In genomic region chr2:178072383-178073301, GRCh38 we compare ENCODE assay signal across 8 cellular contexts. TPM values are rescaled to one million over a fixed set of nuclear protein-coding genes. Genes with fewer than 3 reads are reported as not detected.
DNase-seq lines count a peak whose midpoint lies in the region; ATAC-seq and TF ChIP-seq lines count a peak whose summit lies in the region.

PDE11A (minus strand) TSS chr2:178072777; CDS start chr2:178072437, 340 bp downstream.

- intact Hi-C loops in CD14-positive monocyte (cut with micrococcal nuclease) = no loop called here
- intact Hi-C loops in dendritic cell treated with granulocyte-macrophage colony-stimulating factor and Interleukin-4, amounts not matched to agents 40 ng/mL and 50 ng/mL, for 4 days (cut with micrococcal nuclease) = no loop called here

- DNase-seq in CD14-positive monocyte (ENCODE audit: low spot score) = peak; percentile 52
- DNase-seq in NCI-H1417 treated with DMSO at 0.1 percent for 48 hours (lab: John Stamatoyannopoulos, UW) = peak; percentile 30
- peak; percentile 79 for DNase-seq in T1000 (lab: John Stamatoyannopoulos, UW)
- peak; percentile 95 for DNase-seq in left lobe of liver (ENCODE audit: low spot score)
- DNase-seq in stimulated activated CD4-positive, alpha-beta T cell treated with anti-CD3 and anti-CD28 coated beads, Interleukin-2, amount 100 ng/mL, for 48 hours = peak; percentile 37 to 38
- no peak for DNase-seq in medulla oblongata (ENCODE audit: extremely low spot score)

- TF ChIP-seq CTCF in CD14-positive monocyte (IDR thresholded peaks at IDR 0.05) = no peak

- peak within 1 kb of the TSS in 1 of 7 donors; percentile 54 for H3K27ac Mint-ChIP-seq in CD14-positive monocyte
- H3K27ac Mint-ChIP-seq in dendritic cell treated with granulocyte-macrophage colony-stimulating factor and Interleukin-4, amounts not matched to agents 40 ng/mL and 50 ng/mL, for 4 days = no peak within 1 kb of the TSS

- H3K4me3 Mint-ChIP-seq in CD14-positive monocyte = peak within 1 kb of the TSS; percentile 68 to 90
- peak within 1 kb of the TSS; percentile 65 for H3K4me3 Mint-ChIP-seq in dendritic cell treated with granulocyte-macrophage colony-stimulating factor and Interleukin-4, amounts not matched to agents 40 ng/mL and 50 ng/mL, for 4 days

- H3K9me3 Mint-ChIP-seq in CD14-positive monocyte = peaks cover 0 to 5% (median 0%) of the 10 kb centered on the region in 7 donors
- H3K9me3 Mint-ChIP-seq in dendritic cell treated with granulocyte-macrophage colony-stimulating factor and Interleukin-4, amounts not matched to agents 40 ng/mL and 50 ng/mL, for 4 days = no peaks in the 10 kb centered on the region

- peak; percentile 66 for ATAC-seq in GM21717 (IDR thresholded peaks at IDR 0.05; ENCODE audit: unreplicated experiment)
- ATAC-seq in left lobe of liver = peak; percentile 96

- no peaks in the 10 kb centered on the region for H3K36me3 Mint-ChIP-seq in CD14-positive monocyte
- no peaks in the 10 kb centered on the region for H3K36me3 Mint-ChIP-seq in dendritic cell treated with granulocyte-macrophage colony-stimulating factor and Interleukin-4, amounts not matched to agents 40 ng/mL and 50 ng/mL, for 4 days (ENCODE audit: low read depth)

- peaks cover 27% of the 10 kb centered on the region for H3K4me1 Mint-ChIP-seq in CD14-positive monocyte
- peaks cover 22% of the 10 kb centered on the region for H3K4me1 Mint-ChIP-seq in dendritic cell treated with granulocyte-macrophage colony-stimulating factor and Interleukin-4, amounts not matched to agents 40 ng/mL and 50 ng/mL, for 4 days (ENCODE audit: low read depth)

- peaks cover 19 to 31% (median 29%) of the 10 kb centered on the region in 3 donors for H3K27me3 Mint-ChIP-seq in CD14-positive monocyte (ENCODE audit: low read depth in 3 of 3)
- H3K27me3 Mint-ChIP-seq in dendritic cell treated with granulocyte-macrophage colony-stimulating factor and Interleukin-4, amounts not matched to agents 40 ng/mL and 50 ng/mL, for 4 days = peaks cover 27% of the 10 kb centered on the region

RNA-seq across cellular contexts. Expression of gene PDE11A, which starts in this region (rescaled TPM):
- polyA plus RNA-seq in CD14-positive monocyte = not detected
- total RNA-seq in left lobe of liver = 3.9 TPM

Comparison
In these comparisons a context has a peak if more than half of its experiments do, and no peak if none do; other contexts are left out.
1. Peak in DNase-seq in CD14-positive monocyte; RNA of the gene not detected or under 1 TPM.